18 cellular contexts compared by ENCODE assay signal in genomic region chr10:127228195-127228785, GRCh38. TPM values are rescaled to one million over a fixed set of nuclear protein-coding genes. Genes with fewer than 3 reads are reported as not detected.
A peak's percentile ranks its signal among the peaks of the same experiment; 100 is the strongest.
DNase-seq lines count a peak whose midpoint lies in the region; ATAC-seq, FAIRE-seq and TF ChIP-seq lines count a peak whose summit lies in the region.
"Had no signal": no experiment of that assay in that cellular context is flagged by ENCODE, and none has a peak within 500 bp of the region (broad histone marks: within the 10 kb centered on the region; RNA-seq: fewer than 3 reads in every experiment).

No MANE protein-coding gene starts in this region.

- no peaks in the 10 kb centered on the region for H3K36me3 ChIP-seq in pancreas
- H3K36me3 ChIP-seq in upper lobe of right lung: no peaks in the 10 kb centered on the region
- H3K36me3 ChIP-seq: Peyer's patch, spleen, vagina had no signal

- H3K4me3 ChIP-seq in foreskin fibroblast (ENCODE audit: low read depth in 1 of 2, low read length in 2 of 2) (no peak overlapping the region), pancreas (no peak overlapping the region), upper lobe of right lung (no peak overlapping the region)
- H3K4me3 ChIP-seq: Peyer's patch, spleen, vagina had no signal

- no peak overlapping the region for H3K27ac ChIP-seq in pancreas
- no peak overlapping the region for H3K27ac ChIP-seq in upper lobe of right lung
- H3K27ac ChIP-seq: Peyer's patch, spleen, vagina had no signal

- intact Hi-C loops in pancreas (cut with DNase I) (no loop called here), upper lobe of right lung (cut with DNase I) (no loop called here), posterior vena cava (cut with DNase I) (no loop called here)

- H3K9me3 ChIP-seq in pancreas: no peaks in the 10 kb centered on the region
- no peaks in the 10 kb centered on the region for H3K9me3 ChIP-seq in upper lobe of right lung
- H3K9me3 ChIP-seq: Peyer's patch, spleen, vagina had no signal

- ATAC-seq in pancreas (peak in 3 of 4 donors; percentile 43 to 49 (median 44)), upper lobe of right lung (no peak)
- ATAC-seq: activated T-cell treated with anti-CD3 and anti-CD28 coated beads, Interleukin-2, amount 50 U/mL, for 72 hours; stimulated activated naive B cell treated with anti-CD40 and anti-IgM and Interleukin-4, amounts not matched to agents 10 μg/mL and 1 μg/mL and 100 μg/mL, for 72 hours had no signal

- no peak for FAIRE-seq in pancreas (lab: Jason Lieb, UNC)
- FAIRE-seq: GM18507 had no signal

- no peaks in the 10 kb centered on the region for H3K27me3 ChIP-seq in pancreas
- no peaks in the 10 kb centered on the region for H3K27me3 ChIP-seq in upper lobe of right lung
- H3K27me3 ChIP-seq: Peyer's patch, spleen, vagina had no signal

- DNase-seq in Ammon's horn (ENCODE audit: low spot score) (peak; percentile 40), NCI-H2171 (lab: John Stamatoyannopoulos, UW) (peak; percentile 4), foreskin fibroblast (peak; percentile 48 to 65), pancreas (no peak), HT-29 (ENCODE audit: low spot score) (no peak), NCI-H1417 (lab: John Stamatoyannopoulos, UW) (no peak), upper lobe of right lung (no peak), posterior vena cava (ENCODE audit: low spot score) (no peak)
- DNase-seq: activated CD4-positive, alpha-beta T cell treated with anti-CD3 and anti-CD28 coated beads, Interleukin-2, amount 50 U/mL, for 48 hours; activated T-cell treated with anti-CD3 and anti-CD28 coated beads, Interleukin-2, amount 50 U/mL, for 72 hours; Calu3; central memory CD4-positive, alpha-beta T cell; NCI-H187 treated with DMSO at 0.1 percent for 48 hours; Peyer's patch; spleen; stimulated activated naive B cell treated with anti-CD40 and anti-IgM and Interleukin-4, amounts not matched to agents 10 μg/mL and 1 μg/mL and 100 μg/mL, for 72 hours had no signal

- H3K4me1 ChIP-seq in pancreas (no peaks in the 10 kb centered on the region), upper lobe of right lung (no peaks in the 10 kb centered on the region)
- H3K4me1 ChIP-seq: Peyer's patch, spleen had no signal

- 42 to 48% methylated on average over 12 of the region's 12 CpGs for WGBS in pancreas, 2 donors

- no peak for TF ChIP-seq CTCF in foreskin fibroblast (IDR thresholded peaks at IDR 0.05; ENCODE audit: low read depth, low read length)
- no peak for TF ChIP-seq CTCF in pancreas (IDR thresholded peaks at IDR 0.05)
- no peak for TF ChIP-seq CTCF in upper lobe of right lung (IDR thresholded peaks at IDR 0.05)

RNA-seq across cellular contexts. Expression of gene INSYN2A, which starts 31.9 kb away (rescaled TPM):
- total RNA-seq in pancreas (under 1 TPM in 2 of 6 donors, not detected in 4; 0.09 TPM), upper lobe of right lung (0.14 TPM), posterior vena cava (under 1 TPM; 0.14 to 0.33 TPM)
- under 1 TPM; 0.02 to 0.08 TPM for polyA plus RNA-seq in pancreas
- not detected in 2 replicates for total RNA-seq in HT-29 (2014; rRNA removed; shearing (Covaris generic))
- total RNA-seq: activated T-cell treated with anti-CD3 and anti-CD28 coated beads, Interleukin-2, amount 50 U/mL, for 72 hours; Calu3 had no signal

Comparison
In these comparisons a context has a peak if more than half of its experiments do, and no peak if none do; other contexts are left out.
1. DNase-seq: peak in Ammon's horn (single experiment), NCI-H2171 (single experiment) and foreskin fibroblast (2 of 2); none in pancreas (0 of 6), HT-29 (single experiment), NCI-H1417 (0 of 3), upper lobe of right lung (single experiment) and posterior vena cava (single experiment).